ENCODE assay signal across 8 cellular contexts in genomic region chr19:11345122-11345752, GRCh38. TPM values are rescaled to one million over a fixed set of nuclear protein-coding genes. Genes with fewer than 3 reads are reported as not detected.
DNase-seq lines count a peak whose midpoint lies in the region; ATAC-seq, FAIRE-seq and TF ChIP-seq lines count a peak whose summit lies in the region.

No MANE protein-coding gene starts in this region.

- FAIRE-seq in K562 (lab: Jason Lieb, UNC), result no peak

- H3K9me3 ChIP-seq in K562 (replicated peaks; ENCODE audit: control insufficient read depth, insufficient read depth, low read depth, low read length), result peaks cover 8% of the 10 kb centered on the region; the same call in 1 of the 2 replicates
- H3K9me3 ChIP-seq in mucosa of stomach (ENCODE audit: control insufficient read depth, low read length), result no peaks in the 10 kb centered on the region

- in situ Hi-C loops in K562 (cut with MboI), result no loop called here

- TF ChIP-seq CTCF in AG09309 (IDR thresholded peaks at IDR 0.05; ENCODE audit: control insufficient read depth, insufficient read depth, low read depth, low read length, missing control alignments) (no peak), K562 (IDR thresholded peaks at IDR 0.05 in 2 of 3, conservative IDR thresholded peaks at IDR 0.05 in 1 of 3; ENCODE audit: insufficient read depth in 2 of 3, low read depth in 1 of 3, low read length in 3 of 3) (no peak)

- no peak overlapping the region; the same call in 2 of the 3 replicates for H3K27ac ChIP-seq in K562 (ENCODE audit: extremely low read depth, low read depth, low read length)

- peak overlapping the region; percentile 18 to 80; a peak in 3 of 4 replicates for H3K9ac ChIP-seq in K562 (ENCODE audit: insufficient read depth in 1 of 2, low read depth in 2 of 2, low read length in 2 of 2)
- H3K9ac ChIP-seq in mucosa of stomach (ENCODE audit: low read length), result peak overlapping the region; percentile 61

- WGBS in K562 (ENCODE audit: insufficient coverage, low coverage, missing lambda C conversion rate), result 46% methylated on average over 13 of the region's 14 CpGs

- H3K4me3 ChIP-seq in AG09309 (ENCODE audit: control insufficient read depth, low read depth, low read length) (peak overlapping the region; percentile 63), K562 (peak overlapping the region; percentile 61), mucosa of stomach (ENCODE audit: low read length) (peak overlapping the region; percentile 39)

- DNase-seq in AG09309 (ENCODE audit: low read depth) (no peak), HT-29 (ENCODE audit: low spot score) (peak; percentile 12), K562 (ENCODE audit: extremely low read depth in 1 of 4, low spot score in 3 of 4) (no peak), NCI-H2171 (lab: John Stamatoyannopoulos, UW) (no peak)
- no peak for DNase-seq in stimulated activated CD4-positive, alpha-beta T cell treated with anti-CD3 and anti-CD28 coated beads, Interleukin-12 subunit alpha, Interleukin-12 subunit beta, amount 100 ng/mL, for 4 hours

- H3K79me2 ChIP-seq in K562 (ENCODE audit: control insufficient read depth, insufficient read depth, low read length), result no peaks in the 10 kb centered on the region

- BruUV-seq in K562 (replicated peaks; lab: Mats Ljungman, UMichigan), result no TSS peak

- H2AFZ ChIP-seq in K562 (ENCODE audit: low read depth, low read length), result 0 out of 2 replicates have a peak overlapping the region, but pooled peaks have one; percentile 42

- no peak for ATAC-seq in K562
- ATAC-seq in GM21825 (IDR thresholded peaks at IDR 0.05; ENCODE audit: unreplicated experiment), result no peak
- ATAC-seq in HG03442 (IDR thresholded peaks at IDR 0.05; ENCODE audit: unreplicated experiment), result no peak

- H3K36me3 ChIP-seq in K562 (ENCODE audit: control insufficient read depth, insufficient read depth, low read length) (no peaks in the 10 kb centered on the region), mucosa of stomach (ENCODE audit: control insufficient read depth, insufficient read depth, low read length) (no peaks in the 10 kb centered on the region)

- POLR2A ChIA-PET in K562 (lab: Yijun Ruan, JAX), result interaction anchor here (1.3 to 1.4 kb wide), 2 partner anchors 9 to 23 kb away, joined by 3 to 4 read pairs; no protein-coding TSS in a partner anchor

- H3K9me1 ChIP-seq in K562 (ENCODE audit: control insufficient read depth, insufficient read depth, low read length), result peaks cover 2% of the 10 kb centered on the region

- peak overlapping the region; percentile 93 for H3K4me2 ChIP-seq in K562 (ENCODE audit: insufficient read depth, low read length)

- TF ChIP-seq RAD21 in K562 (CRISPR knock-in tag; conservative IDR thresholded peaks at IDR 0.05 in 1 of 2, IDR thresholded peaks at IDR 0.05 in 1 of 2), result no peak

- no peak for TF ChIP-seq EP300 in K562 (IDR thresholded peaks at IDR 0.05; ENCODE audit: low read length)

- H3K27me3 ChIP-seq in K562 (ENCODE audit: control insufficient read depth in 2 of 2, insufficient read depth in 2 of 2, low read length in 2 of 2) (no peaks in the 10 kb centered on the region), mucosa of stomach (ENCODE audit: control insufficient read depth, insufficient read depth, low read length) (no peaks in the 10 kb centered on the region)

- peaks cover 20 to 29% of the 10 kb centered on the region in 2 experiments; a peak in 4 of 5 replicates for H3K4me1 ChIP-seq in K562 (replicated peaks in 1 of 2; ENCODE audit: control insufficient read depth in 2 of 2, insufficient read depth in 2 of 2, low read length in 2 of 2)
- H3K4me1 ChIP-seq in mucosa of stomach (ENCODE audit: control insufficient read depth, insufficient read depth, low read length), result peaks cover 17% of the 10 kb centered on the region

- no peak for TF ChIP-seq POLR2A in K562 (conservative IDR thresholded peaks at IDR 0.05)

- intact Hi-C loops in K562 (cut with micrococcal nuclease), result no loop called here

- CTCF ChIA-PET in K562 (lab: Yijun Ruan, JAX; ENCODE audit: low intra/inter-chr PET ratio), result no interaction called here

- no peaks in the 10 kb centered on the region for H4K20me1 ChIP-seq in K562 (replicated peaks; ENCODE audit: control insufficient read depth, insufficient read depth, low read length)

RNA-seq across cellular contexts. Expression of gene TMEM205, which starts 0.8 kb away (rescaled TPM):
- total RNA-seq in HT-29 (2014; rRNA removed; shearing (Covaris generic)), result 81.5 and 97.3 TPM in 2 replicates
- 24.9 and 71.9 TPM in 2 replicates for total RNA-seq in K562 (2011; cell fraction: chromatin; rRNA removed; ENCODE audit: low replicate concordance)
- total RNA-seq in K562 (2011; cell fraction: nucleolus; rRNA removed), result 125 and 126 TPM in 2 replicates
- 67.8 and 77.4 TPM in 2 replicates for total RNA-seq in K562 (2011; cell fraction: nucleoplasm; rRNA removed)
- 63.3 and 68.9 TPM in 2 replicates for total RNA-seq in K562 (2014; rRNA removed)
- total RNA-seq in K562 (2014; rRNA removed; fragmentation: Illumina TruSeq; extraction: Trizol), result 21.2 and 26.1 TPM in 2 replicates
- 32.0 and 33.7 TPM in 2 replicates for total RNA-seq in K562 (2015; rRNA removed; fragmentation: Illumina TruSeq; extraction: Trizol)
- total RNA-seq in K562 (2021), result 44.1 and 45.6 TPM in 2 replicates
- polyA plus RNA-seq in K562 (2011; rRNA removed), result 57.7 and 68.8 TPM in 2 replicates
- 179 and 221 TPM in 2 replicates for polyA plus RNA-seq in K562 (2011; cell fraction: cytosol; rRNA removed)
- polyA plus RNA-seq in K562 (2011; cell fraction: nucleus; rRNA removed), result 92.4 and 97.3 TPM in 2 replicates
- polyA plus RNA-seq in K562 (2012), result 57.1 and 57.4 TPM in 2 replicates
- polyA plus RNA-seq in K562 (2014; fragmentation: Illumina TruSeq; extraction: Trizol), result 72.6 and 73.2 TPM in 2 replicates
- 10 to 100 TPM; 21.3 to 27.3 TPM for polyA plus RNA-seq in K562 (2014; fragmentation: Nextera tagmentation; extraction: Ambion mirVana)
- 81.5 and 83.8 TPM in 2 replicates for polyA plus RNA-seq in K562 (2014; rRNA removed)
- 30.4 and 35.1 TPM in 2 replicates for polyA minus RNA-seq in K562 (2011; rRNA and poly(A)+ RNA removed)
- polyA minus RNA-seq in K562 (2011; cell fraction: cytosol; rRNA and poly(A)+ RNA removed), result 26.4 and 28.5 TPM in 2 replicates
- 4.7 and 11.6 TPM in 2 replicates for polyA minus RNA-seq in K562 (2011; cell fraction: nucleus; rRNA and poly(A)+ RNA removed)

RNA-seq across cellular contexts. Expression of gene CCDC159, which starts 1.1 kb away (rescaled TPM):
- total RNA-seq in HT-29 (2014; rRNA removed; shearing (Covaris generic)), result 3.5 and 9.2 TPM in 2 replicates
- 35.6 and 69.3 TPM in 2 replicates for total RNA-seq in K562 (2011; cell fraction: chromatin; rRNA removed; ENCODE audit: low replicate concordance)
- 24.6 and 29.0 TPM in 2 replicates for total RNA-seq in K562 (2011; cell fraction: nucleolus; rRNA removed)
- 35.5 and 35.6 TPM in 2 replicates for total RNA-seq in K562 (2011; cell fraction: nucleoplasm; rRNA removed)
- total RNA-seq in K562 (2014; rRNA removed) (3.6 and 3.7 TPM in 2 replicates), K562 (2014; rRNA removed; fragmentation: Illumina TruSeq; extraction: Trizol) (3.1 and 3.9 TPM in 2 replicates), K562 (2015; rRNA removed; fragmentation: Illumina TruSeq; extraction: Trizol) (3.9 and 4.7 TPM in 2 replicates), K562 (2021) (5.9 and 7.6 TPM in 2 replicates)
- polyA plus RNA-seq in K562 (2011; rRNA removed) (6.8 and 9.4 TPM in 2 replicates), K562 (2014; fragmentation: Illumina TruSeq; extraction: Trizol) (8.9 and 10.1 TPM in 2 replicates), K562 (2014; fragmentation: Nextera tagmentation; extraction: Ambion mirVana) (1 to 10 TPM in 1 of 2 experiments, under 1 TPM in 1; 0.68 to 2.5 TPM), K562 (2014; rRNA removed) (6.8 and 8.6 TPM in 2 replicates)
- polyA plus RNA-seq in K562 (2011; cell fraction: cytosol; rRNA removed), result 5.8 and 5.9 TPM in 2 replicates
- 52.3 and 65.7 TPM in 2 replicates for polyA plus RNA-seq in K562 (2011; cell fraction: nucleus; rRNA removed)
- 13.1 and 29.9 TPM in 2 replicates for polyA plus RNA-seq in K562 (2012)
- 2.1 and 3.3 TPM in 2 replicates for polyA minus RNA-seq in K562 (2011; rRNA and poly(A)+ RNA removed)
- not detected in 2 replicates for polyA minus RNA-seq in K562 (2011; cell fraction: cytosol; rRNA and poly(A)+ RNA removed)
- 14.4 and 14.7 TPM in 2 replicates for polyA minus RNA-seq in K562 (2011; cell fraction: nucleus; rRNA and poly(A)+ RNA removed)

RNA-seq across cellular contexts. Expression of gene RAB3D, which starts 5.8 kb away (rescaled TPM):
- 17.5 and 20.5 TPM in 2 replicates for total RNA-seq in HT-29 (2014; rRNA removed; shearing (Covaris generic))
- 3.0 and 8.8 TPM in 2 replicates for total RNA-seq in K562 (2011; cell fraction: chromatin; rRNA removed; ENCODE audit: low replicate concordance)
- 2.5 and 3.2 TPM in 2 replicates for total RNA-seq in K562 (2011; cell fraction: nucleolus; rRNA removed)
- 2.6 TPM in 2 replicates for total RNA-seq in K562 (2011; cell fraction: nucleoplasm; rRNA removed)
- 1.2 and 1.6 TPM in 2 replicates for total RNA-seq in K562 (2014; rRNA removed)
- total RNA-seq in K562 (2014; rRNA removed; fragmentation: Illumina TruSeq; extraction: Trizol), result 1.3 and 1.4 TPM in 2 replicates
- total RNA-seq in K562 (2015; rRNA removed; fragmentation: Illumina TruSeq; extraction: Trizol), result 1.8 and 1.9 TPM in 2 replicates
- 3.3 and 4.5 TPM in 2 replicates for total RNA-seq in K562 (2021)
- polyA plus RNA-seq in K562 (2011; rRNA removed), result 3.0 and 3.8 TPM in 2 replicates
- 2.6 and 3.9 TPM in 2 replicates for polyA plus RNA-seq in K562 (2011; cell fraction: cytosol; rRNA removed)
- polyA plus RNA-seq in K562 (2011; cell fraction: nucleus; rRNA removed), result 1.3 and 1.7 TPM in 2 replicates
- polyA plus RNA-seq in K562 (2012), result 1.1 and 2.3 TPM in 2 replicates
- polyA plus RNA-seq in K562 (2014; fragmentation: Illumina TruSeq; extraction: Trizol), result 0.89 and 1.4 TPM in 2 replicates
- 1 to 10 TPM in 1 of 2 experiments, under 1 TPM in 1; 0.34 to 1.1 TPM for polyA plus RNA-seq in K562 (2014; fragmentation: Nextera tagmentation; extraction: Ambion mirVana)
- 1.5 and 1.9 TPM in 2 replicates for polyA plus RNA-seq in K562 (2014; rRNA removed)
- polyA minus RNA-seq in K562 (2011; rRNA and poly(A)+ RNA removed), result 7.1 and 8.6 TPM in 2 replicates
- 2.7 and 4.4 TPM in 2 replicates for polyA minus RNA-seq in K562 (2011; cell fraction: cytosol; rRNA and poly(A)+ RNA removed)
- 1.2 and 1.6 TPM in 2 replicates for polyA minus RNA-seq in K562 (2011; cell fraction: nucleus; rRNA and poly(A)+ RNA removed)

RNA-seq across cellular contexts. Expression of gene PLPPR2, which starts 10.0 kb away (rescaled TPM):
- 1.7 and 3.6 TPM in 2 replicates for total RNA-seq in HT-29 (2014; rRNA removed; shearing (Covaris generic))
- 8.1 and 27.1 TPM in 2 replicates for total RNA-seq in K562 (2011; cell fraction: chromatin; rRNA removed; ENCODE audit: low replicate concordance)
- total RNA-seq in K562 (2011; cell fraction: nucleolus; rRNA removed), result 25.7 and 35.0 TPM in 2 replicates
- total RNA-seq in K562 (2011; cell fraction: nucleoplasm; rRNA removed), result 21.9 and 29.8 TPM in 2 replicates
- total RNA-seq in K562 (2014; rRNA removed), result 4.4 and 11.2 TPM in 2 replicates
- 1.8 and 2.1 TPM in 2 replicates for total RNA-seq in K562 (2014; rRNA removed; fragmentation: Illumina TruSeq; extraction: Trizol)
- total RNA-seq in K562 (2015; rRNA removed; fragmentation: Illumina TruSeq; extraction: Trizol), result 2.6 and 3.1 TPM in 2 replicates
- total RNA-seq in K562 (2021), result 15.9 and 17.6 TPM in 2 replicates
- 3.4 and 6.3 TPM in 2 replicates for polyA plus RNA-seq in K562 (2011; rRNA removed)
- polyA plus RNA-seq in K562 (2011; cell fraction: cytosol; rRNA removed), result 5.2 and 13.0 TPM in 2 replicates
- 21.6 and 30.6 TPM in 2 replicates for polyA plus RNA-seq in K562 (2011; cell fraction: nucleus; rRNA removed)
- 16.0 and 16.8 TPM in 2 replicates for polyA plus RNA-seq in K562 (2012)
- polyA plus RNA-seq in K562 (2014; fragmentation: Illumina TruSeq; extraction: Trizol), result 8.1 and 12.8 TPM in 2 replicates
- under 1 TPM; 0.49 TPM for polyA plus RNA-seq in K562 (2014; fragmentation: Nextera tagmentation; extraction: Ambion mirVana)
- polyA plus RNA-seq in K562 (2014; rRNA removed), result 8.6 and 10.0 TPM in 2 replicates
- polyA minus RNA-seq in K562 (2011; rRNA and poly(A)+ RNA removed), result 1.1 and 2.5 TPM in 2 replicates
- 6.1 and 10.4 TPM in 2 replicates for polyA minus RNA-seq in K562 (2011; cell fraction: cytosol; rRNA and poly(A)+ RNA removed)
- polyA minus RNA-seq in K562 (2011; cell fraction: nucleus; rRNA and poly(A)+ RNA removed), result 7.2 and 8.5 TPM in 2 replicates

RNA-seq across cellular contexts. Expression of gene SWSAP1, which starts 29.2 kb away (rescaled TPM):
- 3.9 and 5.4 TPM in 2 replicates for total RNA-seq in HT-29 (2014; rRNA removed; shearing (Covaris generic))
- total RNA-seq in K562 (2011; cell fraction: chromatin; rRNA removed; ENCODE audit: low replicate concordance), result 1.5 and 2.6 TPM in 2 replicates
- total RNA-seq in K562 (2011; cell fraction: nucleolus; rRNA removed), result 2.6 and 3.5 TPM in 2 replicates
- total RNA-seq in K562 (2011; cell fraction: nucleoplasm; rRNA removed), result 2.3 and 3.1 TPM in 2 replicates
- total RNA-seq in K562 (2014; rRNA removed), result 2.8 and 3.9 TPM in 2 replicates
- total RNA-seq in K562 (2014; rRNA removed; fragmentation: Illumina TruSeq; extraction: Trizol), result 0.77 and 0.80 TPM in 2 replicates
- 1.9 and 2.3 TPM in 2 replicates for total RNA-seq in K562 (2015; rRNA removed; fragmentation: Illumina TruSeq; extraction: Trizol)
- total RNA-seq in K562 (2021), result 2.5 and 3.0 TPM in 2 replicates
- 1.3 and 1.8 TPM in 2 replicates for polyA plus RNA-seq in K562 (2011; rRNA removed)
- polyA plus RNA-seq in K562 (2011; cell fraction: cytosol; rRNA removed), result 1.9 and 3.2 TPM in 2 replicates
- polyA plus RNA-seq in K562 (2011; cell fraction: nucleus; rRNA removed), result 1.2 and 1.3 TPM in 2 replicates
- 2.9 and 3.1 TPM in 2 replicates for polyA plus RNA-seq in K562 (2012)
- polyA plus RNA-seq in K562 (2014; fragmentation: Illumina TruSeq; extraction: Trizol), result 1.7 and 2.6 TPM in 2 replicates
- under 1 TPM; 0.18 to 0.73 TPM for polyA plus RNA-seq in K562 (2014; fragmentation: Nextera tagmentation; extraction: Ambion mirVana)
- polyA plus RNA-seq in K562 (2014; rRNA removed), result 2.0 and 4.3 TPM in 2 replicates
- 0.51 and 0.67 TPM in 2 replicates for polyA minus RNA-seq in K562 (2011; rRNA and poly(A)+ RNA removed)
- polyA minus RNA-seq in K562 (2011; cell fraction: cytosol; rRNA and poly(A)+ RNA removed), result 0.48 TPM in 1 of 2 replicates, not detected in the other
- polyA minus RNA-seq in K562 (2011; cell fraction: nucleus; rRNA and poly(A)+ RNA removed), result 0.54 and 2.1 TPM in 2 replicates
